In genomic region chr2:202102425-202103005, GRCh38 we compare ENCODE assay signal across 1 cellular context.
TF ChIP-seq lines count a peak whose summit lies in the region.

No MANE protein-coding gene starts in this region.

TF ChIP-seq in HEK293, 187 proteins besides CTCF, POLR2A, EP300 and RAD21 (continued from another document):
- TF ChIP-seq ELK4 (IDR thresholded peaks at IDR 0.05; ENCODE audit: borderline replicate concordance, low read depth, low read length) (no peak), ZNF394 (tag by site-specific recombination; IDR thresholded peaks at IDR 0.05; ENCODE audit: borderline replicate concordance) (no peak), ZNF658 (tag by site-specific recombination; IDR thresholded peaks at IDR 0.05) (no peak), ZSCAN4 (tag by site-specific recombination; IDR thresholded peaks at IDR 0.05) (no peak), ZIC2 (tag by site-specific recombination; IDR thresholded peaks at IDR 0.05) (peak; percentile 85), OSR2 (tag by site-specific recombination; IDR thresholded peaks at IDR 0.05) (peak; percentile 92)
TF ChIP-seq in HEK293: peak in this region for 8.
